Comparison of ENCODE assay signal across 18 cellular contexts in genomic region chr1:169018751-169019150, GRCh38.
"Had no signal": no experiment of that assay in that cellular context is flagged by ENCODE, and none has a peak within 500 bp of the region (broad histone marks: within the 10 kb centered on the region; RNA-seq: fewer than 3 reads in every experiment).

No MANE protein-coding gene starts in this region.

- H3K9me3 Mint-ChIP-seq: activated naive CD4-positive, alpha-beta T cell treated with anti-CD3 and anti-CD28 coated beads, Interleukin-2, amount 50 U/mL, for 72 hours; central memory CD8-positive, alpha-beta T cell; natural killer cell treated with Interleukin-12 subunit alpha and Interleukin-12 subunit beta and Interleukin-15 and Interleukin-18, amount 100 ng/mL, for 72 hours had no signal

- H3K36me3 Mint-ChIP-seq: activated naive CD4-positive, alpha-beta T cell treated with anti-CD3 and anti-CD28 coated beads, Interleukin-2, amount 50 U/mL, for 72 hours; natural killer cell treated with Interleukin-12 subunit alpha and Interleukin-12 subunit beta and Interleukin-15 and Interleukin-18, amount 100 ng/mL, for 72 hours; stimulated activated naive B cell treated with anti-CD40 and anti-IgM and Interleukin-4, amounts not matched to agents 10 μg/mL and 1 μg/mL and 100 μg/mL, for 72 hours had no signal

- ATAC-seq: activated CD4-positive, alpha-beta T cell treated with anti-CD3 and anti-CD28 coated beads for 36 hours; activated CD8-positive, alpha-beta memory T cell treated with anti-CD3 and anti-CD28 coated beads, Interleukin-2, amount 10 ng/mL, durations not matched to agents 7 days and 5 days; activated CD8-positive, alpha-beta T cell treated with anti-CD3 and anti-CD28 coated beads, Interleukin-2, amount 10 ng/mL, durations not matched to agents 7 days and 5 days; activated naive CD4-positive, alpha-beta T cell treated with anti-CD3 and anti-CD28 coated beads, Interleukin-2, amount 50 U/mL, for 72 hours; left lung; lower lobe of right lung; stimulated activated naive B cell treated with anti-CD40 and anti-IgM and Interleukin-4, amounts not matched to agents 10 μg/mL and 1 μg/mL and 100 μg/mL, for 72 hours had no signal

- H3K4me3 Mint-ChIP-seq: activated CD4-positive, alpha-beta T cell treated with anti-CD3 and anti-CD28 coated beads for 36 hours; activated CD8-positive, alpha-beta memory T cell treated with anti-CD3 and anti-CD28 coated beads, Interleukin-2, amount 10 ng/mL, durations not matched to agents 7 days and 5 days; activated CD8-positive, alpha-beta T cell treated with anti-CD3 and anti-CD28 coated beads, Interleukin-2, amount 10 ng/mL, durations not matched to agents 7 days and 5 days; central memory CD8-positive, alpha-beta T cell; natural killer cell treated with Interleukin-12 subunit alpha and Interleukin-12 subunit beta and Interleukin-15 and Interleukin-18, amount 100 ng/mL, for 72 hours; stimulated activated naive B cell treated with anti-CD40 and anti-IgM and Interleukin-4, amounts not matched to agents 10 μg/mL and 1 μg/mL and 100 μg/mL, for 72 hours had no signal

- DNase-seq: activated CD4-positive, alpha-beta T cell treated with anti-CD3 and anti-CD28 coated beads for 36 hours; activated CD4-positive, CD25-positive, alpha-beta regulatory T cell; activated CD8-positive, alpha-beta memory T cell treated with anti-CD3 and anti-CD28 coated beads, Interleukin-2, amount 10 ng/mL, durations not matched to agents 7 days and 5 days; activated CD8-positive, alpha-beta T cell treated with anti-CD3 and anti-CD28 coated beads, Interleukin-2, amount 10 ng/mL, durations not matched to agents 7 days and 5 days; activated naive CD4-positive, alpha-beta T cell; activated T-cell treated with anti-CD3 and anti-CD28 coated beads, Interleukin-2, amount 50 U/mL, for 48 hours; effector memory CD4-positive, alpha-beta T cell; kidney glomerular epithelial cell; left lung; lower lobe of right lung; mesenchymal stem cell; stimulated activated CD4-positive, alpha-beta T cell treated with anti-CD3 and anti-CD28 coated beads, Interleukin-15, amount 100 ng/mL, for 24 hours; stimulated activated CD4-positive, alpha-beta T cell treated with anti-CD3 and anti-CD28 coated beads, Interleukin-2, amount 100 ng/mL, for 24 hours; stimulated activated naive B cell treated with anti-CD40 and anti-IgM and Interleukin-4, amounts not matched to agents 10 μg/mL and 1 μg/mL and 100 μg/mL, for 72 hours; tibial artery had no signal

- H3K4me1 Mint-ChIP-seq: activated CD4-positive, alpha-beta T cell treated with anti-CD3 and anti-CD28 coated beads for 36 hours; activated CD8-positive, alpha-beta memory T cell treated with anti-CD3 and anti-CD28 coated beads, Interleukin-2, amount 10 ng/mL, durations not matched to agents 7 days and 5 days; central memory CD8-positive, alpha-beta T cell; stimulated activated naive B cell treated with anti-CD40 and anti-IgM and Interleukin-4, amounts not matched to agents 10 μg/mL and 1 μg/mL and 100 μg/mL, for 72 hours had no signal

- H3K27ac Mint-ChIP-seq: activated CD4-positive, alpha-beta T cell treated with anti-CD3 and anti-CD28 coated beads for 36 hours; activated CD8-positive, alpha-beta memory T cell treated with anti-CD3 and anti-CD28 coated beads, Interleukin-2, amount 10 ng/mL, durations not matched to agents 7 days and 5 days; activated CD8-positive, alpha-beta T cell treated with anti-CD3 and anti-CD28 coated beads, Interleukin-2, amount 10 ng/mL, durations not matched to agents 7 days and 5 days; natural killer cell treated with Interleukin-12 subunit alpha and Interleukin-12 subunit beta and Interleukin-15 and Interleukin-18, amount 100 ng/mL, for 72 hours; stimulated activated naive B cell treated with anti-CD40 and anti-IgM and Interleukin-4, amounts not matched to agents 10 μg/mL and 1 μg/mL and 100 μg/mL, for 72 hours had no signal
